In the genomic region with DNA sequence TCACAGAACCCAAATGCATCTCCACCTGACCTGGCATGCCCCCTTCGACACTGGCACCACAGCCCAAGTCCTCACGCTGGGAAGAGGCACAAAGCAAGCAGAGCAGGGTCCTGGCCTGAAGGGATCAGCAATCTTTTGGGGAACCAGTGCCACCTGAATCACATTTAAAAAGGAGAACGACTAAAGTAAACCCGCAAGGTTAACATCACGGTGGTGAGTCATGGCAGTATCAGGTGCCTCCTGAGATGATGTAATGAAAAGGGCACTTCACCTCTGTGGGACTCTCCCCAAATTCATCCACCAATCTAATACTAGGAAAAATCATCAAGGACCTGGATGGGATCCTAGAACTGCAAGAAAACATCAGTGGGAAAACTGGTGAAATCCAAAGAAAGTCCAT, we compare ENCODE assay signal across 16 cellular contexts. TPM values are rescaled to one million over a fixed set of nuclear protein-coding genes. Genes with fewer than 3 reads are reported as not detected.
DNase-seq lines count a peak whose midpoint lies in the region; ATAC-seq and TF ChIP-seq lines count a peak whose summit lies in the region.
"Had no signal": no experiment of that assay in that cellular context is flagged by ENCODE, and none has a peak within 500 bp of the region (broad histone marks: within the 10 kb centered on the region; RNA-seq: fewer than 3 reads in every experiment).

No MANE protein-coding gene starts in this region.

- no peaks in the 10 kb centered on the region for H3K27me3 ChIP-seq in lung (ENCODE audit: control insufficient read depth, insufficient read depth)
- H3K27me3 ChIP-seq: heart left ventricle had no signal

- H3K9me3 ChIP-seq in lung (ENCODE audit: control insufficient read depth in 2 of 2, insufficient read depth in 1 of 2, low read length in 1 of 2): no peaks in the 10 kb centered on the region
- H3K9me3 ChIP-seq: heart left ventricle had no signal

- no peak overlapping the region for H3K4me3 ChIP-seq in lung
- H3K4me3 ChIP-seq: heart left ventricle had no signal

- peak overlapping the region; percentile 71 for H3K27ac Mint-ChIP-seq in activated CD8-positive, alpha-beta T cell treated with anti-CD3 and anti-CD28 coated beads for 36 hours
- no peak overlapping the region for H3K27ac Mint-ChIP-seq in activated CD8-positive, alpha-beta T cell treated with anti-CD3 and anti-CD28 coated beads, Interleukin-2, amount 10 ng/mL, durations not matched to agents 7 days and 5 days
- peak overlapping the region; percentile 55 for H3K27ac Mint-ChIP-seq in activated naive CD8-positive, alpha-beta T cell treated with anti-CD3 and anti-CD28 coated beads, Interleukin-2, amount 50 U/mL, for 24 hours
- peak overlapping the region; percentile 44 for H3K27ac Mint-ChIP-seq in type B pancreatic cell
- H3K27ac Mint-ChIP-seq: nephron, WTC11 had no signal

- no peaks in the 10 kb centered on the region for H3K9me3 Mint-ChIP-seq in activated CD8-positive, alpha-beta T cell treated with anti-CD3 and anti-CD28 coated beads for 36 hours
- no peaks in the 10 kb centered on the region for H3K9me3 Mint-ChIP-seq in activated CD8-positive, alpha-beta T cell treated with anti-CD3 and anti-CD28 coated beads, Interleukin-2, amount 10 ng/mL, durations not matched to agents 7 days and 5 days (ENCODE audit: insufficient read depth)
- H3K9me3 Mint-ChIP-seq in activated naive CD8-positive, alpha-beta T cell treated with anti-CD3 and anti-CD28 coated beads, Interleukin-2, amount 50 U/mL, for 24 hours: no peaks in the 10 kb centered on the region
- no peaks in the 10 kb centered on the region for H3K9me3 Mint-ChIP-seq in type B pancreatic cell
- H3K9me3 Mint-ChIP-seq: effector memory CD8-positive, alpha-beta T cell had no signal

- ATAC-seq in activated CD8-positive, alpha-beta T cell treated with anti-CD3 and anti-CD28 coated beads for 36 hours: no peak
- ATAC-seq in activated CD8-positive, alpha-beta T cell treated with anti-CD3 and anti-CD28 coated beads, Interleukin-2, amount 10 ng/mL, durations not matched to agents 7 days and 5 days: no peak
- ATAC-seq in activated naive CD8-positive, alpha-beta T cell treated with anti-CD3 and anti-CD28 coated beads, Interleukin-2, amount 50 U/mL, for 24 hours: no peak
- peak; percentile 58 for ATAC-seq in lung (ENCODE audit: insufficient read depth, low FRiP score)
- no peak for ATAC-seq in HG03159 (IDR thresholded peaks at IDR 0.05; ENCODE audit: unreplicated experiment)
- ATAC-seq in HG02571 (IDR thresholded peaks at IDR 0.05; ENCODE audit: unreplicated experiment): no peak
- ATAC-seq: effector memory CD8-positive, alpha-beta T cell; WTC11 had no signal

- H3K27me3 Mint-ChIP-seq in activated CD8-positive, alpha-beta T cell treated with anti-CD3 and anti-CD28 coated beads for 36 hours: no peaks in the 10 kb centered on the region
- no peaks in the 10 kb centered on the region for H3K27me3 Mint-ChIP-seq in activated CD8-positive, alpha-beta T cell treated with anti-CD3 and anti-CD28 coated beads, Interleukin-2, amount 10 ng/mL, durations not matched to agents 7 days and 5 days (ENCODE audit: low read depth)
- no peaks in the 10 kb centered on the region for H3K27me3 Mint-ChIP-seq in activated naive CD8-positive, alpha-beta T cell treated with anti-CD3 and anti-CD28 coated beads, Interleukin-2, amount 50 U/mL, for 24 hours
- no peaks in the 10 kb centered on the region for H3K27me3 Mint-ChIP-seq in type B pancreatic cell
- H3K27me3 Mint-ChIP-seq: effector memory CD8-positive, alpha-beta T cell had no signal

- CTCF ChIA-PET in activated CD8-positive, alpha-beta T cell treated with anti-CD3 and anti-CD28 coated beads for 36 hours (lab: Charles Lee): interaction anchor here (1.4 kb wide), 1 partner anchor 64 kb away, joined by 3 read pairs; no protein-coding TSS in a partner anchor
- CTCF ChIA-PET in activated CD8-positive, alpha-beta T cell treated with anti-CD3 and anti-CD28 coated beads, Interleukin-2, amount 10 ng/mL, durations not matched to agents 7 days and 5 days (lab: Charles Lee): no interaction called here

- no peak overlapping the region for H3K4me3 Mint-ChIP-seq in activated CD8-positive, alpha-beta T cell treated with anti-CD3 and anti-CD28 coated beads for 36 hours
- no peak overlapping the region for H3K4me3 Mint-ChIP-seq in activated CD8-positive, alpha-beta T cell treated with anti-CD3 and anti-CD28 coated beads, Interleukin-2, amount 10 ng/mL, durations not matched to agents 7 days and 5 days
- H3K4me3 Mint-ChIP-seq in activated naive CD8-positive, alpha-beta T cell treated with anti-CD3 and anti-CD28 coated beads, Interleukin-2, amount 50 U/mL, for 24 hours: no peak overlapping the region
- no peak overlapping the region for H3K4me3 Mint-ChIP-seq in type B pancreatic cell
- H3K4me3 Mint-ChIP-seq: effector memory CD8-positive, alpha-beta T cell; nephron; WTC11 had no signal

- DNase-seq in activated CD8-positive, alpha-beta T cell treated with anti-CD3 and anti-CD28 coated beads for 36 hours: peak; percentile 31
- DNase-seq in activated CD8-positive, alpha-beta T cell treated with anti-CD3 and anti-CD28 coated beads, Interleukin-2, amount 10 ng/mL, durations not matched to agents 7 days and 5 days: no peak
- DNase-seq in activated naive CD8-positive, alpha-beta T cell treated with anti-CD3 and anti-CD28 coated beads, Interleukin-2, amount 50 U/mL, for 24 hours: no peak
- DNase-seq in lung (ENCODE audit: low spot score) (no peak), type B pancreatic cell (ENCODE audit: extremely low spot score, unreplicated experiment) (no peak)
- DNase-seq in stimulated activated naive CD4-positive, alpha-beta T cell treated with Interleukin-2 at 50 U/mL for 16 hours (lab: John Stamatoyannopoulos, UW): no peak
- DNase-seq: DMS 273 treated with DMSO at 0.1 percent for 48 hours; effector memory CD8-positive, alpha-beta T cell; heart left ventricle; Karpas-422; left cardiac atrium; NCI-H187 treated with DMSO at 0.1 percent for 48 hours had no signal

- H3K27ac ChIP-seq in lung (ENCODE audit: low read depth in 1 of 2, low read length in 1 of 2): peak overlapping the region in 1 of 2 donors; percentile 50

- no peaks in the 10 kb centered on the region for H3K36me3 ChIP-seq in lung (ENCODE audit: control insufficient read depth in 2 of 2, insufficient read depth in 2 of 2, low read length in 2 of 2)
- H3K36me3 ChIP-seq: heart left ventricle had no signal

- POLR2A ChIA-PET in activated CD8-positive, alpha-beta T cell treated with anti-CD3 and anti-CD28 coated beads for 36 hours (lab: Charles Lee): interaction anchor here (0.7 kb wide), 1 partner anchor 35 kb away, joined by 3 read pairs; no protein-coding TSS in a partner anchor
- POLR2A ChIA-PET in activated CD8-positive, alpha-beta T cell treated with anti-CD3 and anti-CD28 coated beads, Interleukin-2, amount 10 ng/mL, durations not matched to agents 7 days and 5 days (lab: Charles Lee): no interaction called here

- H3K4me1 Mint-ChIP-seq in activated CD8-positive, alpha-beta T cell treated with anti-CD3 and anti-CD28 coated beads for 36 hours (ENCODE audit: low read depth): peaks cover 37% of the 10 kb centered on the region
- H3K4me1 Mint-ChIP-seq in activated CD8-positive, alpha-beta T cell treated with anti-CD3 and anti-CD28 coated beads, Interleukin-2, amount 10 ng/mL, durations not matched to agents 7 days and 5 days (ENCODE audit: low read depth): peaks cover 23% of the 10 kb centered on the region
- H3K4me1 Mint-ChIP-seq in activated naive CD8-positive, alpha-beta T cell treated with anti-CD3 and anti-CD28 coated beads, Interleukin-2, amount 50 U/mL, for 24 hours: peaks cover 46% of the 10 kb centered on the region
- peaks cover 51% of the 10 kb centered on the region for H3K4me1 Mint-ChIP-seq in type B pancreatic cell (ENCODE audit: unreplicated experiment)

- H3K36me3 Mint-ChIP-seq in activated CD8-positive, alpha-beta T cell treated with anti-CD3 and anti-CD28 coated beads for 36 hours (ENCODE audit: low read depth): peaks cover 13% of the 10 kb centered on the region
- peaks cover 17% of the 10 kb centered on the region for H3K36me3 Mint-ChIP-seq in activated CD8-positive, alpha-beta T cell treated with anti-CD3 and anti-CD28 coated beads, Interleukin-2, amount 10 ng/mL, durations not matched to agents 7 days and 5 days (ENCODE audit: low read depth)
- peaks cover 20% of the 10 kb centered on the region for H3K36me3 Mint-ChIP-seq in activated naive CD8-positive, alpha-beta T cell treated with anti-CD3 and anti-CD28 coated beads, Interleukin-2, amount 50 U/mL, for 24 hours (ENCODE audit: low read depth)
- H3K36me3 Mint-ChIP-seq in type B pancreatic cell: peaks cover 31% of the 10 kb centered on the region

- peaks cover 11 to 20% of the 10 kb centered on the region in 2 donors for H3K4me1 ChIP-seq in lung (ENCODE audit: control insufficient read depth in 2 of 2, insufficient read depth in 2 of 2, low read length in 2 of 2)

- no peak for TF ChIP-seq CTCF in activated CD8-positive, alpha-beta T cell treated with anti-CD3 and anti-CD28 coated beads for 36 hours (IDR thresholded peaks at IDR 0.05)
- TF ChIP-seq CTCF in lung (IDR thresholded peaks at IDR 0.05; ENCODE audit: control extremely low read depth, extremely low read depth) (no peak), type B pancreatic cell (conservative IDR thresholded peaks at IDR 0.05) (no peak)

- 69 to 71% methylated on average over 5 of the region's 5 CpGs for WGBS in lung, 2 donors

- intact Hi-C loops in activated CD8-positive, alpha-beta T cell treated with anti-CD3 and anti-CD28 coated beads for 36 hours (cut with micrococcal nuclease): no loop called here

RNA-seq across cellular contexts. Expression of gene PACSIN2, which starts 44.9 kb away (rescaled TPM):
- 10 to 100 TPM; 33.5 to 35.7 TPM for total RNA-seq in activated CD8-positive, alpha-beta T cell treated with anti-CD3 and anti-CD28 coated beads for 36 hours
- total RNA-seq in activated CD8-positive, alpha-beta T cell treated with anti-CD3 and anti-CD28 coated beads, Interleukin-2, amount 10 ng/mL, durations not matched to agents 7 days and 5 days: 10 to 100 TPM; 27.5 to 30.8 TPM
- 100 to 1,000 TPM in 1 of 2 donors, 10 to 100 TPM in 1; 75.6 to 149 TPM for total RNA-seq in lung
- polyA plus RNA-seq in lung: 10 to 100 TPM; 40.3 to 92.5 TPM
- 53.4 and 89.1 TPM in 2 replicates for total RNA-seq in type B pancreatic cell (ENCODE audit: low replicate concordance)
